Comparison of ENCODE assay signal across 12 cellular contexts in genomic region chr5:159101689-159102088, GRCh38. TPM values are rescaled to one million over a fixed set of nuclear protein-coding genes. Genes with fewer than 3 reads are reported as not detected.
DNase-seq lines count a peak whose midpoint lies in the region; ATAC-seq and TF ChIP-seq lines count a peak whose summit lies in the region.
"Had no signal": no experiment of that assay in that cellular context is flagged by ENCODE, and none has a peak within 500 bp of the region (broad histone marks: within the 10 kb centered on the region; RNA-seq: fewer than 3 reads in every experiment).

No MANE protein-coding gene starts in this region.

- H3K4me3 ChIP-seq in heart right ventricle (peak overlapping the region in 8 of 10 donors; percentile 56 to 78 (median 67)), ascending aorta (peak overlapping the region; percentile 70 to 77), neural cell (ENCODE audit: low read length) (peak overlapping the region; percentile 83), upper lobe of right lung (peak overlapping the region; percentile 55)

- H3K9me2 ChIP-seq in neural cell (ENCODE audit: insufficient read depth, low read length), result no peaks in the 10 kb centered on the region

- DNase-seq in heart right ventricle, result no peak
- no peak for DNase-seq in left cardiac atrium
- DNase-seq in ascending aorta (ENCODE audit: low spot score in 2 of 2), result peak in 1 of 2 donors; percentile 74
- no peak for DNase-seq in upper lobe of right lung
- no peak for DNase-seq in stimulated activated CD4-positive, alpha-beta T cell treated with anti-CD3 and anti-CD28 coated beads, Interleukin-12 subunit alpha, Interleukin-12 subunit beta, amount 100 ng/mL, for 4 hours
- no peak for DNase-seq in effector CD4-positive, alpha-beta T cell
- DNase-seq: NCI-H748 treated with DMSO at 0.1 percent for 48 hours, T-helper 1 cell had no signal

- H3K36me3 ChIP-seq in heart right ventricle (no peaks in the 10 kb centered on the region), ascending aorta (no peaks in the 10 kb centered on the region), neural cell (ENCODE audit: insufficient read depth, low read length) (no peaks in the 10 kb centered on the region), upper lobe of right lung (no peaks in the 10 kb centered on the region)
- H3K36me3 ChIP-seq: neutrophil had no signal

- TF ChIP-seq RAD21 in neural cell (conservative IDR thresholded peaks at IDR 0.05), result no peak

- H3K9me3 ChIP-seq in heart right ventricle, result no peaks in the 10 kb centered on the region
- H3K9me3 ChIP-seq in ascending aorta, result no peaks in the 10 kb centered on the region
- H3K9me3 ChIP-seq in neural cell (ENCODE audit: low read length), result peaks cover 8% of the 10 kb centered on the region
- no peaks in the 10 kb centered on the region for H3K9me3 ChIP-seq in upper lobe of right lung
- H3K9me3 ChIP-seq: neutrophil had no signal

- TF ChIP-seq EP300 in neural cell (conservative IDR thresholded peaks at IDR 0.05; ENCODE audit: poor library complexity, severe bottlenecking), result no peak

- peak overlapping the region; percentile 100 for H3K4me2 ChIP-seq in neural cell (ENCODE audit: low read length)

- no peaks in the 10 kb centered on the region for H3F3A ChIP-seq in neural cell (ENCODE audit: insufficient read depth, low read length, poor library complexity, severe bottlenecking)

- peak overlapping the region; percentile 90 for H3K9ac ChIP-seq in neural cell (ENCODE audit: low read length)

- peaks cover 13% of the 10 kb centered on the region for H4K20me1 ChIP-seq in neural cell (ENCODE audit: insufficient read depth)

- peaks cover 55% of the 10 kb centered on the region for H3K79me2 ChIP-seq in neural cell (replicated peaks; ENCODE audit: insufficient read depth, low read length)

- peaks cover 3 to 67% (median 32%) of the 10 kb centered on the region in 9 donors for H3K4me1 ChIP-seq in heart right ventricle
- H3K4me1 ChIP-seq in ascending aorta, result peaks cover 7 to 13% of the 10 kb centered on the region in 2 donors
- H3K4me1 ChIP-seq in upper lobe of right lung, result peaks cover 26% of the 10 kb centered on the region

- H3K27me3 ChIP-seq in heart right ventricle (peaks cover 4 to 96% (median 45%) of the 10 kb centered on the region in 7 donors), ascending aorta (no peaks in the 10 kb centered on the region), neural cell (ENCODE audit: insufficient read depth, low read depth, low read length) (peaks cover 60% of the 10 kb centered on the region), upper lobe of right lung (peaks cover 79% of the 10 kb centered on the region)

- no peak overlapping the region for H2AFZ ChIP-seq in neural cell (ENCODE audit: low read depth, low read length)

- ATAC-seq in heart right ventricle (no peak), left cardiac atrium (no peak), upper lobe of right lung (no peak), HG02981 (IDR thresholded peaks at IDR 0.05; ENCODE audit: unreplicated experiment) (no peak)

- H3K27ac ChIP-seq in heart right ventricle (peak overlapping the region in 8 of 10 donors; percentile 81 to 96 (median 91)), ascending aorta (peak overlapping the region; percentile 94 to 97), neural cell (ENCODE audit: low read length) (peak overlapping the region; percentile 97), upper lobe of right lung (no peak overlapping the region)
- H3K27ac ChIP-seq: neutrophil had no signal

- TF ChIP-seq CTCF in heart right ventricle (IDR thresholded peaks at IDR 0.05) (no peak), ascending aorta (IDR thresholded peaks at IDR 0.05) (no peak), neural cell (IDR thresholded peaks at IDR 0.05; ENCODE audit: poor library complexity, severe bottlenecking) (no peak), upper lobe of right lung (IDR thresholded peaks at IDR 0.05) (no peak)

- WGBS in heart right ventricle, 2 donors, result 23% methylated on average over 2 of the region's 2 CpGs

- intact Hi-C loops in heart right ventricle (cut with DNase I), result loop anchor here in 6 of 10 donors (5.0 to 10.0 kb wide), 13 partner anchors 94 to 1337 kb away; no protein-coding TSS in a partner anchor
- intact Hi-C loops in left cardiac atrium (cut with DNase I), result loop anchor here in 1 of 2 donors (10.0 kb wide), 2 partner anchors 577 to 1087 kb away; no protein-coding TSS in a partner anchor
- intact Hi-C loops in ascending aorta (cut with DNase I), result loop anchor here (2.0 to 10.0 kb wide), 8 partner anchors 51 to 1247 kb away; partner anchors contain the start of gene CLINT1
- intact Hi-C loops in upper lobe of right lung (cut with DNase I), result loop anchor here (10.0 kb wide), 1 partner anchor 927 kb away; no protein-coding TSS in a partner anchor

TF ChIP-seq in neural cell, 6 proteins besides CTCF, POLR2A, EP300 and RAD21:
- no peak for TF ChIP-seq POLR2AphosphoS5 (IDR thresholded peaks at IDR 0.05)

RNA-seq across cellular contexts. Expression of gene EBF1, which starts 2.0 kb away (rescaled TPM):
- total RNA-seq in heart right ventricle, result 10 to 100 TPM in 6 of 10 donors, 1 to 10 TPM in 4; 8.5 to 16.1 (median 11.0) TPM
- polyA plus RNA-seq in heart right ventricle, result 10 to 100 TPM in 1 of 2 donors, 1 to 10 TPM in 1; 3.2 to 10.1 TPM
- 10 to 100 TPM; 19.3 to 28.1 TPM for total RNA-seq in left cardiac atrium
- total RNA-seq in ascending aorta, result 93.6 TPM
- 96.7 and 114 TPM in 2 replicates for polyA plus RNA-seq in neural cell
- polyA minus RNA-seq in neural cell, result 267 and 323 TPM in 2 replicates
- 8.9 TPM for total RNA-seq in upper lobe of right lung
- total RNA-seq: activated CD8-positive, alpha-beta memory T cell treated with anti-CD3 and anti-CD28 coated beads for 36 hours had no signal
